In genomic region chr3:42376397-42376798, GRCh38 we compare ENCODE assay signal across 10 cellular contexts. TPM values are rescaled to one million over a fixed set of nuclear protein-coding genes. Genes with fewer than 3 reads are reported as not detected.
A peak's percentile ranks its signal among the peaks of the same experiment; 100 is the strongest.
DNase-seq lines count a peak whose midpoint lies in the region; ATAC-seq, FAIRE-seq and TF ChIP-seq lines count a peak whose summit lies in the region.
"Had no signal": no experiment of that assay in that cellular context is flagged by ENCODE, and none has a peak within 500 bp of the region (broad histone marks: within the 10 kb centered on the region; RNA-seq: fewer than 3 reads in every experiment).

No MANE protein-coding gene starts in this region.

- no peak overlapping the region for H2BK20ac ChIP-seq in IMR-90 (ENCODE audit: low read depth, low read length)

- no peak overlapping the region for H3K4ac ChIP-seq in IMR-90 (ENCODE audit: low read depth, low read length)

- POLR2A ChIA-PET in IMR-90 (lab: Charles Lee; ENCODE audit: unreplicated experiment): no interaction called here
- POLR2A ChIA-PET in activated naive CD8-positive, alpha-beta T cell treated with anti-CD3 and anti-CD28 coated beads, Interleukin-2, amount 10 ng/mL, durations not matched to agents 7 days and 5 days (lab: Charles Lee): no interaction called here

- no peak for TF ChIP-seq POLR2A in IMR-90 (IDR thresholded peaks at IDR 0.05; ENCODE audit: low read depth, low read length)

- no peaks in the 10 kb centered on the region for H3K27me3 ChIP-seq in IMR-90 (ENCODE audit: control insufficient read depth, insufficient read depth, low read length)

- H3K79me1 ChIP-seq in IMR-90 (ENCODE audit: low read depth in 1 of 2, low read length in 2 of 2): no peaks in the 10 kb centered on the region

- H3K14ac ChIP-seq in IMR-90 (replicated peaks; ENCODE audit: low read depth, low read length): no peak overlapping the region

- H4K20me1 ChIP-seq in IMR-90 (ENCODE audit: insufficient read depth, low read length): no peaks in the 10 kb centered on the region

- H3K4me1 ChIP-seq in IMR-90 (ENCODE audit: control insufficient read depth, insufficient read depth, low read length): no peaks in the 10 kb centered on the region

- H3K9me3 Mint-ChIP-seq in activated naive CD8-positive, alpha-beta T cell treated with anti-CD3 and anti-CD28 coated beads, Interleukin-2, amount 10 ng/mL, durations not matched to agents 7 days and 5 days: no peaks in the 10 kb centered on the region
- H3K9me3 Mint-ChIP-seq: brain had no signal

- peak; percentile 47 for DNase-seq in AG08396 (ENCODE audit: low spot score)
- DNase-seq in IMR-90: peak; percentile 72
- DNase-seq in activated naive CD8-positive, alpha-beta T cell treated with anti-CD3 and anti-CD28 coated beads, Interleukin-2, amount 10 ng/mL, durations not matched to agents 7 days and 5 days: no peak
- peak; percentile 20 for DNase-seq in middle frontal gyrus (ENCODE audit: extremely low spot score, low spot score)
- no peak for DNase-seq in D721Med (ENCODE audit: insufficient read length, low spot score)
- DNase-seq: retina had no signal

- H3K9ac ChIP-seq in IMR-90 (ENCODE audit: low read depth, low read length): no peak overlapping the region

- no peak overlapping the region for H4K91ac ChIP-seq in IMR-90 (ENCODE audit: insufficient read depth, low read depth, low read length)

- WGBS in IMR-90 (ENCODE audit: extremely low coverage in 2 of 2, insufficient read length in 1 of 2), 2 experiments: 0% methylated on average over 1 of the region's 4 CpGs; no CpG with 5 or more reads in 1 of the 2 experiments

- dilution Hi-C loops in IMR-90 (cut with HindIII; ENCODE audit: low sequenced_read_pairs, unreplicated experiment): no loop called here

- ATAC-seq in IMR-90 (ENCODE audit: low read depth) (peak; percentile 64), GM18861 (IDR thresholded peaks at IDR 0.05; ENCODE audit: unreplicated experiment) (no peak), HG02884 (IDR thresholded peaks at IDR 0.05; ENCODE audit: unreplicated experiment) (no peak), HG03095 (IDR thresholded peaks at IDR 0.05; ENCODE audit: unreplicated experiment) (no peak)
- ATAC-seq in activated naive CD8-positive, alpha-beta T cell treated with anti-CD3 and anti-CD28 coated beads, Interleukin-2, amount 10 ng/mL, durations not matched to agents 7 days and 5 days (ENCODE audit: low read depth): peak; percentile 50

- H2AK5ac ChIP-seq in IMR-90 (ENCODE audit: low read depth, low read length): no peak overlapping the region

- no peak overlapping the region for H4K8ac ChIP-seq in IMR-90 (ENCODE audit: low read depth in 2 of 2, low read length in 2 of 2)

- H3K9me3 ChIP-seq in IMR-90 (ENCODE audit: control insufficient read depth, insufficient read depth, low read length): no peaks in the 10 kb centered on the region

- in situ Hi-C loops in IMR-90 (cut with MboI; ENCODE audit: low sequenced_read_pairs): no loop called here

- H2BK5ac ChIP-seq in IMR-90 (ENCODE audit: low read depth, low read length, poor library complexity, severe bottlenecking): no peak overlapping the region

- H3K4me1 Mint-ChIP-seq in activated naive CD8-positive, alpha-beta T cell treated with anti-CD3 and anti-CD28 coated beads, Interleukin-2, amount 10 ng/mL, durations not matched to agents 7 days and 5 days: peaks cover 1% of the 10 kb centered on the region

- H3K4me3 Mint-ChIP-seq in activated naive CD8-positive, alpha-beta T cell treated with anti-CD3 and anti-CD28 coated beads, Interleukin-2, amount 10 ng/mL, durations not matched to agents 7 days and 5 days: no peak overlapping the region
- H3K4me3 Mint-ChIP-seq: brain had no signal

- H2AK9ac ChIP-seq in IMR-90 (replicated peaks; ENCODE audit: low read depth, low read length, poor library complexity): no peak overlapping the region

- no peak overlapping the region for H3K56ac ChIP-seq in IMR-90 (ENCODE audit: extremely low read depth, insufficient read depth, low read length)

- H3K4me3 ChIP-seq in IMR-90 (ENCODE audit: insufficient read depth, low read depth, low read length): no peak overlapping the region

- H3K27ac Mint-ChIP-seq in activated naive CD8-positive, alpha-beta T cell treated with anti-CD3 and anti-CD28 coated beads, Interleukin-2, amount 10 ng/mL, durations not matched to agents 7 days and 5 days: no peak overlapping the region

- FAIRE-seq in D721Med (lab: Jason Lieb, UNC): no peak

- CTCF ChIA-PET in IMR-90 (lab: Yijun Ruan, JAX): no interaction called here

- no peak overlapping the region for H3K27ac ChIP-seq in IMR-90 (ENCODE audit: insufficient read depth, low read length)

- no peak overlapping the region for H4K5ac ChIP-seq in IMR-90 (ENCODE audit: low read depth, low read length)

- no peak overlapping the region for H3K4me2 ChIP-seq in IMR-90 (ENCODE audit: low read depth, low read length)

- no peaks in the 10 kb centered on the region for H3K36me3 ChIP-seq in IMR-90 (ENCODE audit: control insufficient read depth, insufficient read depth, low read length)

- no peaks in the 10 kb centered on the region for H3K36me3 Mint-ChIP-seq in activated naive CD8-positive, alpha-beta T cell treated with anti-CD3 and anti-CD28 coated beads, Interleukin-2, amount 10 ng/mL, durations not matched to agents 7 days and 5 days
- H3K36me3 Mint-ChIP-seq: brain had no signal

- H3K23ac ChIP-seq in IMR-90 (ENCODE audit: low read depth, low read length): no peak overlapping the region

- TF ChIP-seq RAD21 in IMR-90 (IDR thresholded peaks at IDR 0.05; ENCODE audit: low read length): no peak

- peaks cover 2% of the 10 kb centered on the region for H3K27me3 Mint-ChIP-seq in activated naive CD8-positive, alpha-beta T cell treated with anti-CD3 and anti-CD28 coated beads, Interleukin-2, amount 10 ng/mL, durations not matched to agents 7 days and 5 days

- no peaks in the 10 kb centered on the region for H3K9me1 ChIP-seq in IMR-90 (ENCODE audit: insufficient read depth, low read length)

- intact Hi-C loops in IMR-90 (cut with micrococcal nuclease): no loop called here

- no peak overlapping the region for H3K18ac ChIP-seq in IMR-90 (ENCODE audit: low read depth, low read length)

- no peak overlapping the region for H2BK15ac ChIP-seq in IMR-90 (ENCODE audit: low read depth, low read length)

- no TSS peak for BruUV-seq in IMR-90 (replicated peaks; lab: Mats Ljungman, UMichigan)

- no peak for TF ChIP-seq CTCF in IMR-90 (conservative IDR thresholded peaks at IDR 0.05; ENCODE audit: low read depth, low read length)
- TF ChIP-seq CTCF in D721Med (IDR thresholded peaks at IDR 0.05; ENCODE audit: insufficient read depth, missing control alignments): no peak

- H2AFZ ChIP-seq in IMR-90 (replicated peaks; ENCODE audit: low read length, poor library complexity): no peak overlapping the region

- no peak overlapping the region for H2BK120ac ChIP-seq in IMR-90 (ENCODE audit: low read depth, low read length)

TF ChIP-seq in IMR-90, 13 proteins besides CTCF, POLR2A, EP300 and RAD21:
- TF ChIP-seq NFE2L2 (IDR thresholded peaks at IDR 0.05; ENCODE audit: low read depth, low read length) (no peak), BHLHE40 (IDR thresholded peaks at IDR 0.05; ENCODE audit: low read depth, low read length) (no peak), RFX5 (IDR thresholded peaks at IDR 0.05; ENCODE audit: low read depth, low read length) (no peak), CEBPB (IDR thresholded peaks at IDR 0.05; ENCODE audit: low read depth, low read length) (no peak), RCOR1 (IDR thresholded peaks at IDR 0.05; ENCODE audit: insufficient replicate concordance, low read length) (no peak), MAFK (IDR thresholded peaks at IDR 0.05; ENCODE audit: low read depth, low read length) (no peak), ELK1 (IDR thresholded peaks at IDR 0.05; ENCODE audit: borderline replicate concordance, low read depth, low read length) (no peak)

RNA-seq across cellular contexts. Expression of gene LYZL4, which starts 34.0 kb away (rescaled TPM):
- total RNA-seq in IMR-90 (2012; rRNA removed): not detected in 2 replicates
- polyA plus RNA-seq in IMR-90 (2012; rRNA removed): not detected in 2 replicates
- polyA plus RNA-seq in IMR-90 (2012; cell fraction: cytosol; rRNA removed): not detected in 2 replicates
- not detected in 2 replicates for polyA plus RNA-seq in IMR-90 (2012; cell fraction: nucleus; rRNA removed; ENCODE audit: low replicate concordance)
- total RNA-seq in activated naive CD8-positive, alpha-beta T cell treated with anti-CD3 and anti-CD28 coated beads, Interleukin-2, amount 10 ng/mL, durations not matched to agents 7 days and 5 days: not detected

Comparison
In these comparisons a context has a peak if more than half of its experiments do, and no peak if none do; other contexts are left out.
1. DNase-seq: peak in AG08396 (single experiment), IMR-90 (single experiment) and middle frontal gyrus (single experiment); none in activated naive CD8-positive, alpha-beta T cell treated with anti-CD3 and anti-CD28 coated beads, Interleukin-2, amount 10 ng/mL, durations not matched to agents 7 days and 5 days (single experiment) and D721Med (single experiment).
2. ATAC-seq: peak in IMR-90 (single experiment) and activated naive CD8-positive, alpha-beta T cell treated with anti-CD3 and anti-CD28 coated beads, Interleukin-2, amount 10 ng/mL, durations not matched to agents 7 days and 5 days (single experiment); none in GM18861 (single experiment), HG02884 (single experiment) and HG03095 (single experiment).